Comparison of ENCODE assay signal across 16 cellular contexts in genomic region chr16:25073849-25074248, GRCh38. TPM values are rescaled to one million over a fixed set of nuclear protein-coding genes. Genes with fewer than 3 reads are reported as not detected.
DNase-seq lines count a peak whose midpoint lies in the region; ATAC-seq and TF ChIP-seq lines count a peak whose summit lies in the region.
"Had no signal": no experiment of that assay in that cellular context is flagged by ENCODE, and none has a peak within 500 bp of the region (broad histone marks: within the 10 kb centered on the region; RNA-seq: fewer than 3 reads in every experiment).

No MANE protein-coding gene starts in this region.

- peaks cover 2% of the 10 kb centered on the region for H3K27me3 Mint-ChIP-seq in glutamatergic neuron (ENCODE audit: unreplicated experiment)
- no peaks in the 10 kb centered on the region for H3K27me3 Mint-ChIP-seq in stimulated activated naive B cell treated with anti-CD40 and anti-IgM and Interleukin-4, amounts not matched to agents 10 μg/mL and 1 μg/mL and 100 μg/mL, for 72 hours
- H3K27me3 Mint-ChIP-seq: CD4-positive, CD25-positive, alpha-beta regulatory T cell had no signal

- peak overlapping the region; percentile 9 for H3K4me3 Mint-ChIP-seq in glutamatergic neuron (ENCODE audit: unreplicated experiment)
- H3K4me3 Mint-ChIP-seq in stimulated activated naive B cell treated with anti-CD40 and anti-IgM and Interleukin-4, amounts not matched to agents 10 μg/mL and 1 μg/mL and 100 μg/mL, for 72 hours, result peak overlapping the region in 1 of 2 donors; percentile 11
- H3K4me3 Mint-ChIP-seq: CD4-positive, CD25-positive, alpha-beta regulatory T cell had no signal

- peak overlapping the region; percentile 35 for H3K27ac Mint-ChIP-seq in glutamatergic neuron (ENCODE audit: unreplicated experiment)
- peak overlapping the region; percentile 9 for H3K27ac Mint-ChIP-seq in stimulated activated naive B cell treated with anti-CD40 and anti-IgM and Interleukin-4, amounts not matched to agents 10 μg/mL and 1 μg/mL and 100 μg/mL, for 72 hours

- H3K27ac ChIP-seq in DOHH2 (ENCODE audit: low read depth, low read length), result peak overlapping the region; percentile 13; the same call in 1 of the 2 replicates
- H3K27ac ChIP-seq in OCI-LY3 (ENCODE audit: low read length), result peak overlapping the region; percentile 60
- H3K27ac ChIP-seq: BLaER1 treated with 17β-estradiol and CSF1 and Interleukin-3, amounts not matched to agents 10 nM and 100 nM had no signal

- no peaks in the 10 kb centered on the region for H4K20me1 ChIP-seq in DOHH2 (ENCODE audit: control insufficient read depth, insufficient read depth, low read depth, low read length)
- H4K20me1 ChIP-seq in OCI-LY3 (ENCODE audit: insufficient read depth, low read length), result no peaks in the 10 kb centered on the region
- H4K20me1 ChIP-seq: BLaER1 treated with 17β-estradiol and CSF1 and Interleukin-3, amounts not matched to agents 10 nM and 100 nM had no signal

- H3K4me1 Mint-ChIP-seq in glutamatergic neuron (ENCODE audit: low read depth, unreplicated experiment), result peaks cover 12% of the 10 kb centered on the region
- peaks cover 16 to 37% of the 10 kb centered on the region in 2 donors for H3K4me1 Mint-ChIP-seq in stimulated activated naive B cell treated with anti-CD40 and anti-IgM and Interleukin-4, amounts not matched to agents 10 μg/mL and 1 μg/mL and 100 μg/mL, for 72 hours

- H3K9me3 ChIP-seq in DOHH2 (ENCODE audit: control insufficient read depth, insufficient read depth, low read length) (0 out of 2 replicates have a peak, but pooled peaks cover 4% of the 10 kb centered on the region), OCI-LY3 (ENCODE audit: insufficient read depth, low read length) (peaks cover 3% of the 10 kb centered on the region; the same call in 1 of the 2 replicates)
- H3K9me3 ChIP-seq: HAP-1 had no signal

- peak; percentile 48 to 64 for ATAC-seq in stimulated activated naive B cell treated with anti-CD40 and anti-IgM and Interleukin-4, amounts not matched to agents 10 μg/mL and 1 μg/mL and 100 μg/mL, for 72 hours (replicated peaks)
- ATAC-seq in GM21737 (IDR thresholded peaks at IDR 0.05; ENCODE audit: unreplicated experiment), result no peak
- ATAC-seq: HepG2 had no signal

- H3K79me2 ChIP-seq in DOHH2 (ENCODE audit: control insufficient read depth, low read length) (no peaks in the 10 kb centered on the region), OCI-LY3 (ENCODE audit: low read length) (no peaks in the 10 kb centered on the region)

- peaks cover 18% of the 10 kb centered on the region for H3K4me1 ChIP-seq in DOHH2 (ENCODE audit: control insufficient read depth, low read length)
- H3K4me1 ChIP-seq in OCI-LY3 (ENCODE audit: low read length), result peaks cover 53% of the 10 kb centered on the region
- H3K4me1 ChIP-seq: BLaER1 treated with 17β-estradiol and CSF1 and Interleukin-3, amounts not matched to agents 10 nM and 100 nM had no signal

- H3K9ac ChIP-seq in OCI-LY3 (ENCODE audit: low read length), result peak overlapping the region; percentile 43
- H3K9ac ChIP-seq: BLaER1 treated with 17β-estradiol and CSF1 and Interleukin-3, amounts not matched to agents 10 nM and 100 nM had no signal

- no peaks in the 10 kb centered on the region for H3K36me3 Mint-ChIP-seq in glutamatergic neuron (ENCODE audit: unreplicated experiment)
- H3K36me3 Mint-ChIP-seq in stimulated activated naive B cell treated with anti-CD40 and anti-IgM and Interleukin-4, amounts not matched to agents 10 μg/mL and 1 μg/mL and 100 μg/mL, for 72 hours, result peaks cover 0 to 1% of the 10 kb centered on the region in 2 donors

- H3K36me3 ChIP-seq in DOHH2 (ENCODE audit: control insufficient read depth, low read length) (no peaks in the 10 kb centered on the region), OCI-LY3 (replicated peaks; ENCODE audit: low read depth, low read length) (peaks cover 5% of the 10 kb centered on the region)
- H3K36me3 ChIP-seq: BLaER1 treated with 17β-estradiol and CSF1 and Interleukin-3, amounts not matched to agents 10 nM and 100 nM; HAP-1 had no signal

- no peaks in the 10 kb centered on the region for H3F3A ChIP-seq in DOHH2 (ENCODE audit: control insufficient read depth, insufficient read depth)

- DNase-seq in glutamatergic neuron, result no peak
- no peak for DNase-seq in stimulated activated naive B cell treated with anti-CD40 and anti-IgM and Interleukin-4, amounts not matched to agents 10 μg/mL and 1 μg/mL and 100 μg/mL, for 72 hours
- no peak for DNase-seq in middle frontal gyrus (ENCODE audit: extremely low spot score, low spot score)
- DNase-seq in LoVo (ENCODE audit: low spot score), result no peak
- DNase-seq: 8988T; AML-193; Calu3; CD4-positive, CD25-positive, alpha-beta regulatory T cell; DMS 273 treated with DMSO at 0.1 percent for 48 hours; GOT3 had no signal

- H3K9me3 Mint-ChIP-seq in glutamatergic neuron (ENCODE audit: unreplicated experiment), result no peaks in the 10 kb centered on the region
- no peaks in the 10 kb centered on the region for H3K9me3 Mint-ChIP-seq in stimulated activated naive B cell treated with anti-CD40 and anti-IgM and Interleukin-4, amounts not matched to agents 10 μg/mL and 1 μg/mL and 100 μg/mL, for 72 hours
- H3K9me3 Mint-ChIP-seq: CD4-positive, CD25-positive, alpha-beta regulatory T cell had no signal

- H3K4me2 ChIP-seq in DOHH2 (ENCODE audit: low read length) (peak overlapping the region; percentile 25), OCI-LY3 (ENCODE audit: low read length) (peak overlapping the region; percentile 77)
- H3K4me2 ChIP-seq: BLaER1 treated with 17β-estradiol and CSF1 and Interleukin-3, amounts not matched to agents 10 nM and 100 nM had no signal

- TF ChIP-seq CTCF in DOHH2 (IDR thresholded peaks at IDR 0.05; ENCODE audit: low read depth, low read length, poor library complexity, severe bottlenecking) (no peak), OCI-LY3 (IDR thresholded peaks at IDR 0.05; ENCODE audit: low read depth, low read length) (no peak), glutamatergic neuron (IDR thresholded peaks at IDR 0.05; ENCODE audit: partially characterized antibody, unreplicated experiment) (no peak)

- H3K27me3 ChIP-seq in DOHH2 (ENCODE audit: control insufficient read depth, low read length) (peaks cover 3% of the 10 kb centered on the region; the same call in 1 of the 2 replicates), OCI-LY3 (ENCODE audit: low read depth, low read length) (no peaks in the 10 kb centered on the region)
- H3K27me3 ChIP-seq: BLaER1 treated with 17β-estradiol and CSF1 and Interleukin-3, amounts not matched to agents 10 nM and 100 nM had no signal

- H3K9me2 ChIP-seq in DOHH2 (replicated peaks; ENCODE audit: control insufficient read depth, low read length), result no peaks in the 10 kb centered on the region

- H3K4me3 ChIP-seq in DOHH2 (ENCODE audit: low read length) (peak overlapping the region; percentile 3), OCI-LY3 (ENCODE audit: low read length) (peak overlapping the region; percentile 58)
- H3K4me3 ChIP-seq: BLaER1 treated with 17β-estradiol and CSF1 and Interleukin-3, amounts not matched to agents 10 nM and 100 nM; HAP-1 had no signal

- H2AFZ ChIP-seq in OCI-LY3 (ENCODE audit: low read depth, low read length), result 0 out of 2 replicates have a peak overlapping the region, but pooled peaks have one; percentile 17

RNA-seq across cellular contexts. Expression of gene LCMT1, which starts 37.7 kb away (rescaled TPM):
- 67.6 TPM for total RNA-seq in glutamatergic neuron (ENCODE audit: unreplicated experiment)

RNA-seq across cellular contexts. Expression of gene ARHGAP17, which starts 58.7 kb away (rescaled TPM):
- total RNA-seq in glutamatergic neuron (ENCODE audit: unreplicated experiment), result 89.9 TPM
